In the genomic region with DNA sequence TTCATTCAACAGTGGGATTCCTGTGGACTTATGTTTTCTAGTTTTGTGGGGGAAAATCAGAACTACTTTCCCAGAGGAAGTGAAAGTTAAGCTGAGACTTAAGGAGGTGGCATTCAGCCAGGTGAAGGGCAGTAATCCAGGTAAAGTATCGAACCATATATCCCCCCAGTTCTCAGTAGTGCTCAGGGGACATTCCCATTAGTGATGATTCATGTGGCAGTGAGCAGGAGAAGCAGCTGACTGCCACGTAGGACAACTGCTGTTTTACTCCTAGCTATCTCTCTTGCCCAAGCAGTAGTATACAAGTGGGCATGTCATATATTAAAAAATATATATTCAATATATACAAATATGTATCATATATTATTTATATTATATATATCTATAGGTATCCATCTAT, we compare ENCODE assay signal across 18 cellular contexts. TPM values are rescaled to one million over a fixed set of nuclear protein-coding genes. Genes with fewer than 3 reads are reported as not detected.
"Had no signal": no experiment of that assay in that cellular context is flagged by ENCODE, and none has a peak within 500 bp of the region (broad histone marks: within the 10 kb centered on the region; RNA-seq: fewer than 3 reads in every experiment).

No MANE protein-coding gene starts in this region.

RNA-seq across cellular contexts. Expression of gene NUTM2G, which starts 13.1 kb away (rescaled TPM):
- total RNA-seq: naive thymus-derived CD8-positive, alpha-beta T cell; natural killer cell treated with Interleukin-12 subunit alpha and Interleukin-12 subunit beta and Interleukin-15 and Interleukin-18, amount 100 ng/mL, for 72 hours; neural crest cell; omental fat pad; osteocyte; pancreas; posterior vena cava; prostate gland; pulmonary artery endothelial cell; right atrium auricular region; sciatic nerve; smooth muscle cell; spleen; suprapubic skin; transverse colon; upper lobe of right lung; urinary bladder; uterus had no signal
- polyA plus RNA-seq: pancreas, spleen, urinary bladder had no signal
